In the genomic region with DNA sequence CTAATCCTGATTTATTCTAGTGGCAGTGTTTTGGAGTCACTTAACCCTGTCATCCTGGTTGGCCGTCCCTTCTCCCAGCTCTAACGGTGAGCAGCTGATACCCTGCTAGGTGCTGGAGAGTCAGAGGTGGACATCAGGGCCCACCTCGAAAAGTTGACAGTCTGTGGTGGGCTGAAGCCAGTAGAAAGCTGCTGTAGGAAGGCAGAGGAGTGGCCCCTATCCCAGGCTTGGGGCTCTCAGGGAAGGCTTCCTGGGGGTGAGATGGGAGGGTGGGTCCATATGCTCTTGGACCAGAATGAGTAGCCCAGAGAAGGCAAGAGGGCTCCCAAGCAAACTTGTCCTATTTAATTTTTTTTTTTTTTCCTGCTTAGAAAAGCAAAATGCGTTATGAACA, we compare ENCODE assay signal across 8 cellular contexts. TPM values are rescaled to one million over a fixed set of nuclear protein-coding genes. Genes with fewer than 3 reads are reported as not detected.
A peak's percentile ranks its signal among the peaks of the same experiment; 100 is the strongest.
DNase-seq lines count a peak whose midpoint lies in the region; ATAC-seq, FAIRE-seq and TF ChIP-seq lines count a peak whose summit lies in the region.

No MANE protein-coding gene starts in this region.

- peak overlapping the region; percentile 95 for H3K4me3 Mint-ChIP-seq in effector memory CD8-positive, alpha-beta T cell

- no peaks in the 10 kb centered on the region for H3K9me3 ChIP-seq in OCI-LY3 (ENCODE audit: insufficient read depth, low read length)

- peaks cover 27% of the 10 kb centered on the region for H3K36me3 ChIP-seq in OCI-LY3 (replicated peaks; ENCODE audit: low read depth, low read length)

- H3K27ac Mint-ChIP-seq in effector memory CD8-positive, alpha-beta T cell = peak overlapping the region; percentile 97 to 99

- no peaks in the 10 kb centered on the region for H3K27me3 Mint-ChIP-seq in effector memory CD8-positive, alpha-beta T cell

- no peaks in the 10 kb centered on the region for H3K27me3 ChIP-seq in OCI-LY3 (ENCODE audit: low read depth, low read length)

- no peaks in the 10 kb centered on the region for H3K9me3 Mint-ChIP-seq in effector memory CD8-positive, alpha-beta T cell

- no peak for TF ChIP-seq POLR2A in GM12891 (IDR thresholded peaks at IDR 0.05; ENCODE audit: low read depth, low read length)

- peak overlapping the region; percentile 84 for H3K4me3 ChIP-seq in OCI-LY3 (ENCODE audit: low read length)

- no peak for TF ChIP-seq CTCF in OCI-LY3 (IDR thresholded peaks at IDR 0.05; ENCODE audit: low read depth, low read length)

- DNase-seq in effector memory CD8-positive, alpha-beta T cell = no peak
- DNase-seq in putamen (ENCODE audit: low spot score) (peak; percentile 7), GM12891 (ENCODE audit: insufficient read length, low spot score) (no peak), ureter (ENCODE audit: low spot score) (no peak), GM03348 (ENCODE audit: low spot score) (no peak)

- H3K9ac ChIP-seq in OCI-LY3 (ENCODE audit: low read length) = peak overlapping the region; percentile 35; the same call in 1 of the 2 replicates

- ATAC-seq in GM18868 (IDR thresholded peaks at IDR 0.05; ENCODE audit: unreplicated experiment) (peak; percentile 3), HG02571 (IDR thresholded peaks at IDR 0.05; ENCODE audit: unreplicated experiment) (no peak)
- ATAC-seq in effector memory CD8-positive, alpha-beta T cell (replicated peaks) = no peak

- peaks cover 28 to 39% of the 10 kb centered on the region in 2 donors for H3K4me1 Mint-ChIP-seq in effector memory CD8-positive, alpha-beta T cell (ENCODE audit: low read depth in 2 of 2)

- peaks cover 45% of the 10 kb centered on the region for H3K36me3 Mint-ChIP-seq in effector memory CD8-positive, alpha-beta T cell (ENCODE audit: insufficient read depth)

- FAIRE-seq in GM12891 (lab: Jason Lieb, UNC) = no peak

- H3K27ac ChIP-seq in OCI-LY3 (ENCODE audit: low read length) = no peak overlapping the region

- peaks cover 46% of the 10 kb centered on the region for H3K79me2 ChIP-seq in OCI-LY3 (ENCODE audit: low read length)

- peak overlapping the region; percentile 55 for H3K4me2 ChIP-seq in OCI-LY3 (ENCODE audit: low read length)

- peak overlapping the region; percentile 66 for H2AFZ ChIP-seq in OCI-LY3 (ENCODE audit: low read depth, low read length)

- peaks cover 41% of the 10 kb centered on the region for H4K20me1 ChIP-seq in OCI-LY3 (ENCODE audit: insufficient read depth, low read length)

- H3K4me1 ChIP-seq in OCI-LY3 (ENCODE audit: low read length) = peaks cover 28% of the 10 kb centered on the region

TF ChIP-seq in GM12891, 5 proteins besides CTCF, POLR2A, EP300 and RAD21:
- TF ChIP-seq PAX5 (IDR thresholded peaks at IDR 0.05; ENCODE audit: insufficient read depth, low read length, severe bottlenecking) = no peak
- no peak for TF ChIP-seq TAF1 (IDR thresholded peaks at IDR 0.05; ENCODE audit: low read depth, low read length)
- TF ChIP-seq POU2F2 (IDR thresholded peaks at IDR 0.05; ENCODE audit: low read depth, low read length) = no peak

RNA-seq across cellular contexts. Expression of a gene that starts 0.5 kb away (rescaled TPM):
- polyA plus RNA-seq in GM12891 (2012; ENCODE audit: low read depth, missing spikeins) = 3,960 TPM
- total RNA-seq in ureter = 964 TPM

RNA-seq across cellular contexts. Expression of a gene that starts 46.5 kb away (rescaled TPM):
- 1.1 TPM for polyA plus RNA-seq in GM12891 (2012; ENCODE audit: low read depth, missing spikeins)
- 37.7 TPM for total RNA-seq in ureter
